Comparison of ENCODE assay signal across 3 cellular contexts in genomic region chr1:115134231-115134630, GRCh38.
TF ChIP-seq lines count a peak whose summit lies in the region.

No MANE protein-coding gene starts in this region.

TF ChIP-seq in SK-N-SH, 30 proteins besides CTCF, POLR2A, EP300 and RAD21:
- TF ChIP-seq MEF2A (IDR thresholded peaks at IDR 0.05; ENCODE audit: borderline replicate concordance, low read depth) (no peak), SIN3A (IDR thresholded peaks at IDR 0.05; ENCODE audit: borderline replicate concordance, low read depth, low read length) (no peak), FOXM1 (IDR thresholded peaks at IDR 0.05; ENCODE audit: low read depth) (no peak), JUND (IDR thresholded peaks at IDR 0.05) (no peak), CHD2 (IDR thresholded peaks at IDR 0.05; ENCODE audit: low read length, partially characterized antibody) (no peak), MXI1 (IDR thresholded peaks at IDR 0.05; ENCODE audit: low read depth, low read length) (no peak), RCOR1 (IDR thresholded peaks at IDR 0.05; ENCODE audit: low read length) (no peak), ELF1 (IDR thresholded peaks at IDR 0.05) (no peak), RXRA (IDR thresholded peaks at IDR 0.05; ENCODE audit: borderline replicate concordance, low read depth) (no peak), NRF1 (IDR thresholded peaks at IDR 0.05; ENCODE audit: low read depth, low read length) (no peak)
- TF ChIP-seq, protein P1, sequence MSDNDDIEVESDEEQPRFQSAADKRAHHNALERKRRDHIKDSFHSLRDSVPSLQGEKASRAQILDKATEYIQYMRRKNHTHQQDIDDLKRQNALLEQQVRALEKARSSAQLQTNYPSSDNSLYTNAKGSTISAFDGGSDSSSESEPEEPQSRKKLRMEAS (IDR thresholded peaks at IDR 0.05; ENCODE audit: low read depth), result no peak

TF ChIP-seq in SK-N-SH treated with all-trans-retinoic acid at 6 μM for 48 hours, 23 proteins besides CTCF, POLR2A, EP300 and RAD21 (continues in another document):
- TF ChIP-seq, protein P2, sequence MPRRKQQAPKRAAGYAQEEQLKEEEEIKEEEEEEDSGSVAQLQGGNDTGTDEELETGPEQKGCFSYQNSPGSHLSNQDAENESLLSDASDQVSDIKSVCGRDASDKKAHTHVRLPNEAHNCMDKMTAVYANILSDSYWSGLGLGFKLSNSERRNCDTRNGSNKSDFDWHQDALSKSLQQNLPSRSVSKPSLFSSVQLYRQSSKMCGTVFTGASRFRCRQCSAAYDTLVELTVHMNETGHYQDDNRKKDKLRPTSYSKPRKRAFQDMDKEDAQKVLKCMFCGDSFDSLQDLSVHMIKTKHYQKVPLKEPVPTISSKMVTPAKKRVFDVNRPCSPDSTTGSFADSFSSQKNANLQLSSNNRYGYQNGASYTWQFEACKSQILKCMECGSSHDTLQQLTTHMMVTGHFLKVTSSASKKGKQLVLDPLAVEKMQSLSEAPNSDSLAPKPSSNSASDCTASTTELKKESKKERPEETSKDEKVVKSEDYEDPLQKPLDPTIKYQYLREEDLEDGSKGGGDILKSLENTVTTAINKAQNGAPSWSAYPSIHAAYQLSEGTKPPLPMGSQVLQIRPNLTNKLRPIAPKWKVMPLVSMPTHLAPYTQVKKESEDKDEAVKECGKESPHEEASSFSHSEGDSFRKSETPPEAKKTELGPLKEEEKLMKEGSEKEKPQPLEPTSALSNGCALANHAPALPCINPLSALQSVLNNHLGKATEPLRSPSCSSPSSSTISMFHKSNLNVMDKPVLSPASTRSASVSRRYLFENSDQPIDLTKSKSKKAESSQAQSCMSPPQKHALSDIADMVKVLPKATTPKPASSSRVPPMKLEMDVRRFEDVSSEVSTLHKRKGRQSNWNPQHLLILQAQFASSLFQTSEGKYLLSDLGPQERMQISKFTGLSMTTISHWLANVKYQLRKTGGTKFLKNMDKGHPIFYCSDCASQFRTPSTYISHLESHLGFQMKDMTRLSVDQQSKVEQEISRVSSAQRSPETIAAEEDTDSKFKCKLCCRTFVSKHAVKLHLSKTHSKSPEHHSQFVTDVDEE (CRISPR knock-in tag; IDR thresholded peaks at IDR 0.05), result no peak
- TF ChIP-seq OSR1 (CRISPR knock-in tag; IDR thresholded peaks at IDR 0.05) (no peak), ZFP30 (CRISPR knock-in tag; IDR thresholded peaks at IDR 0.05) (no peak), CSDC2 (CRISPR knock-in tag; IDR thresholded peaks at IDR 0.05) (no peak), SNAI2 (CRISPR knock-in tag; IDR thresholded peaks at IDR 0.05) (no peak), ZNF8 (CRISPR knock-in tag; IDR thresholded peaks at IDR 0.05) (no peak), TOX (CRISPR knock-in tag; IDR thresholded peaks at IDR 0.05; ENCODE audit: borderline replicate concordance) (no peak), PPARA (CRISPR knock-in tag; IDR thresholded peaks at IDR 0.05; ENCODE audit: borderline replicate concordance) (no peak), BACH2 (CRISPR knock-in tag; IDR thresholded peaks at IDR 0.05; ENCODE audit: borderline replicate concordance) (no peak), TCF4 (CRISPR knock-in tag; IDR thresholded peaks at IDR 0.05; ENCODE audit: borderline replicate concordance) (no peak), PATZ1 (CRISPR knock-in tag; IDR thresholded peaks at IDR 0.05; ENCODE audit: borderline replicate concordance) (no peak), ZFP3 (CRISPR knock-in tag; IDR thresholded peaks at IDR 0.05) (no peak), GLIS3 (CRISPR knock-in tag; IDR thresholded peaks at IDR 0.05) (no peak), RARB (CRISPR knock-in tag; IDR thresholded peaks at IDR 0.05) (no peak)
- TF ChIP-seq, protein P3, sequence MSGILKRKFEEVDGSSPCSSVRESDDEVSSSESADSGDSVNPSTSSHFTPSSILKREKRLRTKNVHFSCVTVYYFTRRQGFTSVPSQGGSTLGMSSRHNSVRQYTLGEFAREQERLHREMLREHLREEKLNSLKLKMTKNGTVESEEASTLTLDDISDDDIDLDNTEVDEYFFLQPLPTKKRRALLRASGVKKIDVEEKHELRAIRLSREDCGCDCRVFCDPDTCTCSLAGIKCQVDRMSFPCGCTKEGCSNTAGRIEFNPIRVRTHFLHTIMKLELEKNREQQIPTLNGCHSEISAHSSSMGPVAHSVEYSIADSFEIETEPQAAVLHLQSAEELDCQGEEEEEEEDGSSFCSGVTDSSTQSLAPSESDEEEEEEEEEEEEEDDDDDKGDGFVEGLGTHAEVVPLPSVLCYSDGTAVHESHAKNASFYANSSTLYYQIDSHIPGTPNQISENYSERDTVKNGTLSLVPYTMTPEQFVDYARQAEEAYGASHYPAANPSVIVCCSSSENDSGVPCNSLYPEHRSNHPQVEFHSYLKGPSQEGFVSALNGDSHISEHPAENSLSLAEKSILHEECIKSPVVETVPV (CRISPR knock-in tag; IDR thresholded peaks at IDR 0.05), result no peak
- TF ChIP-seq, protein P4, sequence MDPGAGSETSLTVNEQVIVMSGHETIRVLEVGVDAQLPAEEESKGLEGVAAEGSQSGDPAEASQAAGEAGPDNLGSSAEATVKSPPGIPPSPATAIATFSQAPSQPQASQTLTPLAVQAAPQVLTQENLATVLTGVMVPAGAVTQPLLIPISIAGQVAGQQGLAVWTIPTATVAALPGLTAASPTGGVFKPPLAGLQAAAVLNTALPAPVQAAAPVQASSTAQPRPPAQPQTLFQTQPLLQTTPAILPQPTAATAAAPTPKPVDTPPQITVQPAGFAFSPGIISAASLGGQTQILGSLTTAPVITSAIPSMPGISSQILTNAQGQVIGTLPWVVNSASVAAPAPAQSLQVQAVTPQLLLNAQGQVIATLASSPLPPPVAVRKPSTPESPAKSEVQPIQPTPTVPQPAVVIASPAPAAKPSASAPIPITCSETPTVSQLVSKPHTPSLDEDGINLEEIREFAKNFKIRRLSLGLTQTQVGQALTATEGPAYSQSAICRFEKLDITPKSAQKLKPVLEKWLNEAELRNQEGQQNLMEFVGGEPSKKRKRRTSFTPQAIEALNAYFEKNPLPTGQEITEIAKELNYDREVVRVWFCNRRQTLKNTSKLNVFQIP (CRISPR knock-in tag; IDR thresholded peaks at IDR 0.05; ENCODE audit: borderline replicate concordance, low read depth), result no peak

TF ChIP-seq in GM12891, 5 proteins besides CTCF, POLR2A, EP300 and RAD21 (continued from another document):
- TF ChIP-seq SPI1 (IDR thresholded peaks at IDR 0.05; ENCODE audit: low read depth, low read length) (no peak), POLR2AphosphoS5 (IDR thresholded peaks at IDR 0.05; ENCODE audit: low read depth, low read length) (no peak), PAX5 (IDR thresholded peaks at IDR 0.05; ENCODE audit: insufficient read depth, low read length, severe bottlenecking) (no peak)
